ENCODE assay signal across 1 cellular context in genomic region chr1:152514715-152515453, GRCh38.
TF ChIP-seq lines count a peak whose summit lies in the region.

No MANE protein-coding gene starts in this region.

TF ChIP-seq in HepG2, 621 proteins besides CTCF, POLR2A, EP300 and RAD21:
- TF ChIP-seq ZNF800 (CRISPR knock-in tag; IDR thresholded peaks at IDR 0.05) (no peak), ZNF572 (CRISPR knock-in tag; IDR thresholded peaks at IDR 0.05) (no peak), ZNF891 (CRISPR knock-in tag; IDR thresholded peaks at IDR 0.05) (no peak), ZMAT3 (CRISPR knock-in tag; conservative IDR thresholded peaks at IDR 0.05) (no peak), ZNF136 (CRISPR knock-in tag; IDR thresholded peaks at IDR 0.05; ENCODE audit: low read depth) (no peak), EZH2 (conservative IDR thresholded peaks at IDR 0.05; ENCODE audit: low read depth, low read length) (peak; percentile 62; the same call in 1 of the 2 replicates)
